8 cellular contexts compared by ENCODE assay signal in genomic region chr2:105337122-105338019, GRCh38. TPM values are rescaled to one million over a fixed set of nuclear protein-coding genes. Genes with fewer than 3 reads are reported as not detected.
A peak's percentile ranks its signal among the peaks of the same experiment; 100 is the strongest.
DNase-seq lines count a peak whose midpoint lies in the region; ATAC-seq and FAIRE-seq lines count a peak whose summit lies in the region.

C2orf49 (plus strand) TSS chr2:105337540; CDS start chr2:105337588, 48 bp downstream.

- peak within 1 kb of the TSS in 1 of 2 experiments; percentile 77 for H3K14ac ChIP-seq in mesenchymal stem cell (ENCODE audit: low read length in 2 of 2)

- H3K4me3 ChIP-seq in endocrine pancreas (ENCODE audit: control insufficient read depth, insufficient read depth, low read length), result peak within 1 kb of the TSS; percentile 96
- peak within 1 kb of the TSS; percentile 84 to 95 for H3K4me3 ChIP-seq in mesenchymal stem cell (ENCODE audit: insufficient read depth in 1 of 2, low read depth in 1 of 2, low read length in 2 of 2)

- no peak within 1 kb of the TSS for H2BK12ac ChIP-seq in mesenchymal stem cell (ENCODE audit: low read length in 2 of 2)

- H3K27ac ChIP-seq in mesenchymal stem cell (ENCODE audit: low read length, poor library complexity, severe bottlenecking), result peak within 1 kb of the TSS; percentile 96

- H3K79me1 ChIP-seq in mesenchymal stem cell (replicated peaks; ENCODE audit: low read length, poor library complexity, severe bottlenecking), result peaks cover 10% of the 10 kb centered on the region

- H2BK15ac ChIP-seq in mesenchymal stem cell (ENCODE audit: low read depth, poor library complexity, severe bottlenecking), result no peak within 1 kb of the TSS

- peak within 1 kb of the TSS; percentile 81 for H2BK120ac ChIP-seq in mesenchymal stem cell (ENCODE audit: low read depth, low read length)

- H3K4me1 ChIP-seq in endocrine pancreas (ENCODE audit: control insufficient read depth, insufficient read depth, low read length) (peaks cover 18% of the 10 kb centered on the region), mesenchymal stem cell (ENCODE audit: control insufficient read depth, insufficient read depth, low read depth, low read length) (peaks cover 3% of the 10 kb centered on the region)

- H3K4me2 ChIP-seq in mesenchymal stem cell (ENCODE audit: low read length, poor library complexity, severe bottlenecking), result peak within 1 kb of the TSS; percentile 84

- ATAC-seq in GM21367 (IDR thresholded peaks at IDR 0.05; ENCODE audit: unreplicated experiment), result peak; percentile 83

- H2BK5ac ChIP-seq in mesenchymal stem cell (ENCODE audit: low read depth, low read length, poor library complexity, severe bottlenecking), result peak within 1 kb of the TSS; percentile 98

- FAIRE-seq in HTR-8/SVneo (lab: Jason Lieb, UNC), result peak; percentile 36

- peak within 1 kb of the TSS; percentile 95 for H2AFZ ChIP-seq in mesenchymal stem cell (ENCODE audit: low read depth, low read length)

- H3K23ac ChIP-seq in mesenchymal stem cell (ENCODE audit: low read length in 2 of 2), result no peak within 1 kb of the TSS

- WGBS in mesenchymal stem cell, result under 1% methylated on average over 49 of the region's 58 CpGs

- H3K36me3 ChIP-seq in endocrine pancreas (ENCODE audit: control insufficient read depth, insufficient read depth, low read length) (no peaks in the 10 kb centered on the region), mesenchymal stem cell (ENCODE audit: control insufficient read depth in 1 of 2, insufficient read depth in 2 of 2, low read depth in 1 of 2, low read length in 2 of 2) (peaks cover 6 to 37% of the 10 kb centered on the region in 2 experiments)

- H3K18ac ChIP-seq in mesenchymal stem cell (ENCODE audit: low read depth in 1 of 2, low read length in 2 of 2), result peak within 1 kb of the TSS; percentile 81 to 96

- peak; percentile 91 for DNase-seq in COR-L47 (lab: John Stamatoyannopoulos, UW)
- DNase-seq in HTR-8/SVneo (ENCODE audit: insufficient read length, low spot score), result peak; percentile 82
- peak; percentile 83 for DNase-seq in NOMO-1 treated with DMSO at 0.1 percent for 48 hours (lab: John Stamatoyannopoulos, UW; ENCODE audit: unreplicated experiment)
- peak; percentile 80 to 83 for DNase-seq in activated CD8-positive, alpha-beta memory T cell treated with anti-CD3 and anti-CD28 coated beads for 4 hours (ENCODE audit: low read depth in 2 of 2)
- peak; percentile 91 for DNase-seq in mesenchymal stem cell
- DNase-seq in stimulated activated CD8-positive, alpha-beta memory T cell treated with anti-CD3 and anti-CD28 coated beads, Interleukin-12 subunit alpha, Interleukin-12 subunit beta, amount 100 ng/mL, for 4 hours (ENCODE audit: low read depth), result peak; percentile 80

- peak within 1 kb of the TSS; percentile 55 to 98 for H3K4ac ChIP-seq in mesenchymal stem cell (ENCODE audit: low read depth in 1 of 2, low read length in 2 of 2)

- H3K9ac ChIP-seq in endocrine pancreas (ENCODE audit: control insufficient read depth, insufficient read depth, low read length), result peak within 1 kb of the TSS; percentile 70
- H3K9ac ChIP-seq in mesenchymal stem cell (ENCODE audit: low read length), result peak within 1 kb of the TSS; percentile 98

- H3K27me3 ChIP-seq in endocrine pancreas (ENCODE audit: control insufficient read depth, insufficient read depth, low read length) (no peaks in the 10 kb centered on the region), mesenchymal stem cell (ENCODE audit: control insufficient read depth in 1 of 2, insufficient read depth in 1 of 2, low read length in 2 of 2) (no peaks in the 10 kb centered on the region)

- no peak within 1 kb of the TSS for H2AK5ac ChIP-seq in mesenchymal stem cell (ENCODE audit: low read length, severe bottlenecking)

- peak within 1 kb of the TSS; percentile 83 for H4K91ac ChIP-seq in mesenchymal stem cell (ENCODE audit: low read length)

- H4K8ac ChIP-seq in mesenchymal stem cell (ENCODE audit: low read length), result peak within 1 kb of the TSS; percentile 94

- H3K9me3 ChIP-seq in endocrine pancreas (ENCODE audit: control insufficient read depth, low read length) (no peaks in the 10 kb centered on the region), mesenchymal stem cell (ENCODE audit: control insufficient read depth, low read length) (no peaks in the 10 kb centered on the region)

RNA-seq across cellular contexts. Expression of gene C2orf49, which starts in this region (rescaled TPM):
- polyA plus RNA-seq in mesenchymal stem cell (2013, experiment 1 of 2), result 19.4 TPM
- 18.0 TPM for polyA plus RNA-seq in mesenchymal stem cell (2013, experiment 2 of 2)

Comparison
In these comparisons a context has a peak if more than half of its experiments do, and no peak if none do; other contexts are left out.
1. Peak in every context shown above with its lines: DNase-seq, ATAC-seq, H3K4me3 ChIP-seq and H3K27ac ChIP-seq.